11 cellular contexts compared by ENCODE assay signal in the genomic region with DNA sequence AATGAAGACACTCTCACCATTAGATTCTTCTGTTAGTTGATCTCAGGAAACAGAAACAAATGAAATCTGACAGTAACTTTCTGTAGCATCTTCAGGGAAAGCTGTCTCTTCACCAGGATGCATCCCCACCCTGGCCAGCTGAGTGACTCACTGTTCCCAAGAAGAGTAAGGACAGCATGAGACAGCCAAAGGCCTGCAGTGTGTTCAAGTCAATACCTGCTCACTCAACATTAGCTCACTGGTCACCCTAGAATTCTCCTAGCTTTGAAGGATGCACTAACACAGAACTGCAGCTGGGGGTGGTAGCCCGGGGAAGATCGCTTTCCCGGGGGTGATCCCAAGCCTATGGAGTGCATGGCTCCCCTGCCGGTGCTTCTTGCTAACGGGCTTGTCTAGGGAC. TPM values are rescaled to one million over a fixed set of nuclear protein-coding genes. Genes with fewer than 3 reads are reported as not detected.
DNase-seq lines count a peak whose midpoint lies in the region; ATAC-seq and TF ChIP-seq lines count a peak whose summit lies in the region.
"Had no signal": no experiment of that assay in that cellular context is flagged by ENCODE, and none has a peak within 500 bp of the region (broad histone marks: within the 10 kb centered on the region; RNA-seq: fewer than 3 reads in every experiment).

No MANE protein-coding gene starts in this region.

- peaks cover 12% of the 10 kb centered on the region for H3K36me3 ChIP-seq in colonic mucosa
- H3K36me3 ChIP-seq in mesodermal cell (ENCODE audit: control insufficient read depth, insufficient read depth, low read length): peaks cover 47% of the 10 kb centered on the region
- H3K36me3 ChIP-seq in upper lobe of left lung: peaks cover 4 to 37% (median 29%) of the 10 kb centered on the region in 4 donors

- POLR2A ChIA-PET in activated CD4-positive, alpha-beta T cell treated with anti-CD3 and anti-CD28 coated beads for 36 hours (lab: Charles Lee): no interaction called here

- TF ChIP-seq EP300 in upper lobe of left lung (IDR thresholded peaks at IDR 0.05): no peak

- CTCF ChIA-PET in activated CD4-positive, alpha-beta T cell treated with anti-CD3 and anti-CD28 coated beads for 36 hours (lab: Charles Lee): interaction anchor here (0.8 kb wide), 1 partner anchor 133 kb away, joined by 3 read pairs; no protein-coding TSS in a partner anchor

- 96 to 99% methylated on average over 5 of the region's 5 CpGs for WGBS in mesodermal cell (ENCODE audit: insufficient coverage in 2 of 2), 2 experiments
- 87 to 100% methylated on average over 2 to 3 of the region's 5 CpGs for WGBS in upper lobe of left lung, 2 donors

- ATAC-seq in activated CD4-positive, alpha-beta T cell treated with anti-CD3 and anti-CD28 coated beads for 36 hours: no peak
- ATAC-seq in upper lobe of left lung (ENCODE audit: low FRiP score in 2 of 2) (peak in 1 of 2 donors; percentile 73), HG02610 (IDR thresholded peaks at IDR 0.05; ENCODE audit: unreplicated experiment) (no peak), T-helper 17 cell (no peak), HG03280 (IDR thresholded peaks at IDR 0.05; ENCODE audit: unreplicated experiment) (no peak)

- H3K27ac ChIP-seq in colonic mucosa (peak overlapping the region; percentile 84), mesodermal cell (ENCODE audit: low read depth, low read length, severe bottlenecking) (peak overlapping the region; percentile 75), upper lobe of left lung (peak overlapping the region; percentile 66 to 79 (median 72))
- H3K27ac ChIP-seq: 22Rv1 had no signal

- TF ChIP-seq CTCF in colonic mucosa (IDR thresholded peaks at IDR 0.05) (no peak), upper lobe of left lung (IDR thresholded peaks at IDR 0.05) (no peak)

- peaks cover 7% of the 10 kb centered on the region for H3K4me1 ChIP-seq in colonic mucosa
- H3K4me1 ChIP-seq in mesodermal cell (ENCODE audit: control insufficient read depth, insufficient read depth, low read length, poor library complexity, severe bottlenecking): peaks cover 16% of the 10 kb centered on the region
- peaks cover 18 to 29% (median 25%) of the 10 kb centered on the region in 4 donors for H3K4me1 ChIP-seq in upper lobe of left lung

- DNase-seq in activated CD4-positive, alpha-beta T cell treated with anti-CD3 and anti-CD28 coated beads for 36 hours: no peak
- DNase-seq in activated CD4-positive, alpha-beta T cell treated with anti-CD3 and anti-CD28 coated beads, Interleukin-2, amount 50 U/mL, for 48 hours: no peak
- DNase-seq in colonic mucosa (no peak), upper lobe of left lung (peak in 1 of 2 donors; percentile 27), T-helper 17 cell (no peak)

- H3K9me3 ChIP-seq in colonic mucosa (no peaks in the 10 kb centered on the region), mesodermal cell (ENCODE audit: control insufficient read depth, low read length) (no peaks in the 10 kb centered on the region), upper lobe of left lung (no peaks in the 10 kb centered on the region), T-helper 17 cell (ENCODE audit: control insufficient read depth, low read length, poor library complexity, severe bottlenecking) (no peaks in the 10 kb centered on the region)

- no peaks in the 10 kb centered on the region for H3K4me1 Mint-ChIP-seq in activated CD4-positive, alpha-beta T cell treated with anti-CD3 and anti-CD28 coated beads for 36 hours
- peaks cover 9% of the 10 kb centered on the region for H3K4me1 Mint-ChIP-seq in T-helper 17 cell

- intact Hi-C loops in activated CD4-positive, alpha-beta T cell treated with anti-CD3 and anti-CD28 coated beads for 36 hours (cut with DNase I, micrococcal nuclease): no loop called here
- intact Hi-C loops in colonic mucosa (cut with DNase I): no loop called here

- H3K4me3 ChIP-seq in colonic mucosa (no peak overlapping the region), mesodermal cell (ENCODE audit: extremely low read depth, insufficient read depth, low read length, poor library complexity, severe bottlenecking) (no peak overlapping the region), upper lobe of left lung (no peak overlapping the region)

- no peaks in the 10 kb centered on the region for H3K9me3 Mint-ChIP-seq in activated CD4-positive, alpha-beta T cell treated with anti-CD3 and anti-CD28 coated beads for 36 hours (ENCODE audit: low read depth)
- H3K9me3 Mint-ChIP-seq: activated naive CD4-positive, alpha-beta T cell treated with anti-CD3 and anti-CD28 coated beads, Interleukin-2, amount 50 U/mL, for 72 hours had no signal

- H3K27me3 ChIP-seq in colonic mucosa (no peaks in the 10 kb centered on the region), upper lobe of left lung (no peaks in the 10 kb centered on the region)

- H3K4me3 Mint-ChIP-seq in activated CD4-positive, alpha-beta T cell treated with anti-CD3 and anti-CD28 coated beads for 36 hours: no peak overlapping the region
- no peak overlapping the region for H3K4me3 Mint-ChIP-seq in T-helper 17 cell

- H3K27ac Mint-ChIP-seq in activated CD4-positive, alpha-beta T cell treated with anti-CD3 and anti-CD28 coated beads for 36 hours: peak overlapping the region; percentile 19
- no peak overlapping the region for H3K27ac Mint-ChIP-seq in T-helper 17 cell

- peaks cover 22% of the 10 kb centered on the region for H3K36me3 Mint-ChIP-seq in activated CD4-positive, alpha-beta T cell treated with anti-CD3 and anti-CD28 coated beads for 36 hours (ENCODE audit: low read depth)
- H3K36me3 Mint-ChIP-seq in T-helper 17 cell (ENCODE audit: low read depth): peaks cover 8% of the 10 kb centered on the region

- peak overlapping the region in 1 of 2 donors; percentile 6 for H3K9ac ChIP-seq in colonic mucosa (ENCODE audit: low read depth in 2 of 2, low read length in 2 of 2)

- no peak for TF ChIP-seq POLR2A in upper lobe of left lung (IDR thresholded peaks at IDR 0.05)

- no peaks in the 10 kb centered on the region for H3K27me3 Mint-ChIP-seq in activated CD4-positive, alpha-beta T cell treated with anti-CD3 and anti-CD28 coated beads for 36 hours
- H3K27me3 Mint-ChIP-seq in T-helper 17 cell: no peaks in the 10 kb centered on the region

RNA-seq across cellular contexts. Expression of a gene that starts 28.2 kb away (rescaled TPM):
- under 1 TPM in 1 of 2 experiments, not detected in 1; 0.23 TPM for total RNA-seq in activated CD4-positive, alpha-beta T cell treated with anti-CD3 and anti-CD28 coated beads for 36 hours
- total RNA-seq in colonic mucosa: 1 to 10 TPM; 1.6 to 1.9 TPM
- polyA plus RNA-seq in mesodermal cell (2013, experiment 1 of 2): 9.7 TPM
- polyA plus RNA-seq in mesodermal cell (2013, experiment 2 of 2): 6.7 TPM
- 1 to 10 TPM in 3 of 6 donors, under 1 TPM in 1, not detected in 2; 0.86 to 5.2 (median 1.5) TPM for total RNA-seq in upper lobe of left lung
- 1 to 10 TPM; 1.6 to 2.4 TPM for total RNA-seq in T-helper 17 cell
- total RNA-seq: SK-MEL-5 had no signal
